In the genomic region with DNA sequence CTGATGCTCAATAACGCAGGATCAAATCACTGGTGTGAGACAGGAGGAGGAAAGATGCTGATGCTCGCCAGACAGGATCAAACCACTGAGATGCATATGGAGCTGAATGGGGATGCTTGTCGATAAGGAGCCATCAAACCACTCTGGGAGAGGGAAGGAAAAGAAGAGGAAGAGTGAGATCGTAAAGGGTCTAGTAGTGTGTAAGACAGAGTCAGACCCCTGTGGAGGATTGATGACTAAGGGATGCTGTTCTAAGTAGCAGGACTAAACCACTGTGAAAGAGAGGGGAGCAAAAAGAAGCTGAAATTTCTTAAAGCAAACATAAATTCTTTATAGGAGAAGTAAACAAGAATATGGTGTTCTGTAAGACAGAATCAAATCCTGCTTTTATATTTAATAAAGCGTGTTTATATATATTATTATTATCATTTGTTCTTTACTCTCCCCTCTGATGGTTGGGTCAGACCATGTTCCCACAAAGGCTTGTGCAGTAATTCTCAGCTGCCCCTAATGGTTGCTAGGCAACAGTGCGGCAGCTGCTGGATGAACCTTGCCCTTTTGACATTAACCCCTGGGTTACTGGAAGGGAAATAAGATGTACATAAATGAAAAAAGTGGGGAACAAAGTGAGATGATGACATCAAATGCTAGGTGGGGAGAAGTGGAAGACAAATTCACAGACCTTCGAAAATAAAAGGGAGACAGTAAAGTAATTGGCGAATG, we compare ENCODE assay signal across 10 cellular contexts.
DNase-seq lines count a peak whose midpoint lies in the region; ATAC-seq and TF ChIP-seq lines count a peak whose summit lies in the region.
"Had no signal": no experiment of that assay in that cellular context is flagged by ENCODE, and none has a peak within 500 bp of the region (broad histone marks: within the 10 kb centered on the region; RNA-seq: fewer than 3 reads in every experiment).

No MANE protein-coding gene starts in this region.

- H3K36me3 ChIP-seq in HEK293 (ENCODE audit: control insufficient read depth in 2 of 2, insufficient read depth in 1 of 2, low read length in 2 of 2) (no peaks in the 10 kb centered on the region), neural cell (ENCODE audit: insufficient read depth, low read length) (no peaks in the 10 kb centered on the region)
- H3K36me3 ChIP-seq in effector memory CD4-positive, alpha-beta T cell (ENCODE audit: control insufficient read depth, insufficient read depth, low read length) = no peaks in the 10 kb centered on the region
- H3K36me3 ChIP-seq: spleen had no signal

- peak overlapping the region; percentile 59 for H3K4me2 ChIP-seq in neural cell (ENCODE audit: low read length)

- H3F3A ChIP-seq in neural cell (ENCODE audit: insufficient read depth, low read length, poor library complexity, severe bottlenecking) = no peaks in the 10 kb centered on the region

- H3K9me3 Mint-ChIP-seq in natural killer cell = no peaks in the 10 kb centered on the region
- H3K9me3 Mint-ChIP-seq: stimulated activated naive CD8-positive, alpha-beta T cell treated with anti-CD3 and anti-CD28 coated beads, Interleukin-15, Interleukin-2, amounts not matched to agents 100 ng/mL and 50 ng/mL, for 24 hours had no signal

- TF ChIP-seq RAD21 in neural cell (conservative IDR thresholded peaks at IDR 0.05) = no peak

- H3K27ac ChIP-seq in HEK293 (ENCODE audit: extremely low read depth, low read depth, low read length) = no peak overlapping the region
- peak overlapping the region in 58 of 59 donors; percentile 29 to 91 (median 83) for H3K27ac ChIP-seq in dorsolateral prefrontal cortex
- H3K27ac ChIP-seq in neural cell (ENCODE audit: low read length) = peak overlapping the region; percentile 96
- no peak overlapping the region for H3K27ac ChIP-seq in effector memory CD4-positive, alpha-beta T cell (ENCODE audit: insufficient read depth, low read length, poor library complexity, severe bottlenecking)
- H3K27ac ChIP-seq: spleen had no signal

- H3K4me1 Mint-ChIP-seq in natural killer cell = no peaks in the 10 kb centered on the region

- DNase-seq in NCI-H524 (lab: John Stamatoyannopoulos, UW) = peak; percentile 64 to 70
- peak; percentile 4 to 67 (median 50) for DNase-seq in dorsolateral prefrontal cortex
- no peak for DNase-seq in natural killer cell
- DNase-seq in amniotic stem cell (lab: John Stamatoyannopoulos, UW) = no peak
- no peak for DNase-seq in effector memory CD4-positive, alpha-beta T cell
- DNase-seq: spleen had no signal

- POLR2A ChIA-PET in HEK293 (lab: Yijun Ruan, JAX) = no interaction called here

- peak overlapping the region; percentile 65 for H2AFZ ChIP-seq in neural cell (ENCODE audit: low read depth, low read length)

- H3K27ac Mint-ChIP-seq in natural killer cell = no peak overlapping the region
- H3K27ac Mint-ChIP-seq: stimulated activated naive CD8-positive, alpha-beta T cell treated with anti-CD3 and anti-CD28 coated beads, Interleukin-15, Interleukin-2, amounts not matched to agents 100 ng/mL and 50 ng/mL, for 24 hours had no signal

- H3K9me2 ChIP-seq in neural cell (ENCODE audit: insufficient read depth, low read length) = no peaks in the 10 kb centered on the region

- CTCF ChIA-PET in HEK293 (lab: Yijun Ruan, JAX) = interaction anchor here (0.7 kb wide), 1 partner anchor 164 kb away, joined by 3 read pairs; no protein-coding TSS in a partner anchor

- H3K27me3 ChIP-seq in dorsolateral prefrontal cortex = peaks cover 0 to 80% (median 7%) of the 10 kb centered on the region in 45 donors
- H3K27me3 ChIP-seq in neural cell (ENCODE audit: insufficient read depth, low read depth, low read length) = no peaks in the 10 kb centered on the region
- no peaks in the 10 kb centered on the region for H3K27me3 ChIP-seq in effector memory CD4-positive, alpha-beta T cell (replicated peaks; ENCODE audit: control insufficient read depth, insufficient read depth, low read length, poor library complexity, severe bottlenecking)
- H3K27me3 ChIP-seq: spleen had no signal

- H3K27me3 Mint-ChIP-seq in natural killer cell (ENCODE audit: low read depth in 2 of 2) = no peaks in the 10 kb centered on the region
- H3K27me3 Mint-ChIP-seq: stimulated activated naive CD8-positive, alpha-beta T cell treated with anti-CD3 and anti-CD28 coated beads, Interleukin-15, Interleukin-2, amounts not matched to agents 100 ng/mL and 50 ng/mL, for 24 hours had no signal

- H3K4me3 ChIP-seq in HEK293 (ENCODE audit: low read depth, low read length) (no peak overlapping the region), dorsolateral prefrontal cortex (peak overlapping the region in 58 of 59 donors; percentile 1 to 66 (median 44)), neural cell (ENCODE audit: low read length) (peak overlapping the region; percentile 68)
- H3K4me3 ChIP-seq in effector memory CD4-positive, alpha-beta T cell (ENCODE audit: insufficient read depth, low read depth, low read length, poor library complexity, severe bottlenecking) = no peak overlapping the region
- H3K4me3 ChIP-seq: spleen had no signal

- ATAC-seq in natural killer cell = no peak
- ATAC-seq in HG02571 (IDR thresholded peaks at IDR 0.05; ENCODE audit: unreplicated experiment) = no peak

- no peak for TF ChIP-seq CTCF in HEK293 (tag by site-specific recombination; IDR thresholded peaks at IDR 0.05)
- TF ChIP-seq CTCF in dorsolateral prefrontal cortex (IDR thresholded peaks at IDR 0.05 in 54 of 56, conservative IDR thresholded peaks at IDR 0.05 in 2 of 56; ENCODE audit: low read depth in 1 of 56, partially characterized antibody in 56 of 56) = no peak
- TF ChIP-seq CTCF in neural cell (IDR thresholded peaks at IDR 0.05; ENCODE audit: poor library complexity, severe bottlenecking) = peak; percentile 16
- TF ChIP-seq CTCF in natural killer cell (IDR thresholded peaks at IDR 0.05) = no peak

- H4K20me1 ChIP-seq in neural cell (ENCODE audit: insufficient read depth) = no peaks in the 10 kb centered on the region

- intact Hi-C loops in dorsolateral prefrontal cortex (cut with DNase I) (no loop called here), natural killer cell (cut with micrococcal nuclease) (no loop called here)

- H3K79me2 ChIP-seq in neural cell (replicated peaks; ENCODE audit: insufficient read depth, low read length) = peaks cover 22% of the 10 kb centered on the region

- H3K9ac ChIP-seq in neural cell (ENCODE audit: low read length) = peak overlapping the region; percentile 78

- no peak overlapping the region for H3K4me3 Mint-ChIP-seq in natural killer cell
- H3K4me3 Mint-ChIP-seq: stimulated activated naive CD8-positive, alpha-beta T cell treated with anti-CD3 and anti-CD28 coated beads, Interleukin-15, Interleukin-2, amounts not matched to agents 100 ng/mL and 50 ng/mL, for 24 hours had no signal

- no peaks in the 10 kb centered on the region for H3K36me3 Mint-ChIP-seq in natural killer cell

- H3K9me3 ChIP-seq in HEK293 (ENCODE audit: control insufficient read depth, insufficient read depth, low read depth, low read length) (no peaks in the 10 kb centered on the region; the same call in 1 of the 2 replicates), neural cell (ENCODE audit: low read length) (no peaks in the 10 kb centered on the region)
- H3K9me3 ChIP-seq in effector memory CD4-positive, alpha-beta T cell (ENCODE audit: control insufficient read depth, low read length) = no peaks in the 10 kb centered on the region
- H3K9me3 ChIP-seq: spleen had no signal

- no peak for TF ChIP-seq EP300 in neural cell (conservative IDR thresholded peaks at IDR 0.05; ENCODE audit: poor library complexity, severe bottlenecking)

- H3K4me1 ChIP-seq in HEK293 (ENCODE audit: control insufficient read depth, insufficient read depth, low read length) = no peaks in the 10 kb centered on the region
- H3K4me1 ChIP-seq in effector memory CD4-positive, alpha-beta T cell (ENCODE audit: control insufficient read depth, insufficient read depth, low read length, poor library complexity, severe bottlenecking) = no peaks in the 10 kb centered on the region
- H3K4me1 ChIP-seq: spleen had no signal

TF ChIP-seq in HEK293, 187 proteins besides CTCF, POLR2A, EP300 and RAD21 (continues in another document):
- TF ChIP-seq ZNF792 (tag by site-specific recombination; IDR thresholded peaks at IDR 0.05) (no peak), INSM2 (tag by site-specific recombination; IDR thresholded peaks at IDR 0.05) (no peak), KLF1 (tag by site-specific recombination; IDR thresholded peaks at IDR 0.05) (no peak)

TF ChIP-seq in neural cell, 6 proteins besides CTCF, POLR2A, EP300 and RAD21:
- TF ChIP-seq, protein P1, sequence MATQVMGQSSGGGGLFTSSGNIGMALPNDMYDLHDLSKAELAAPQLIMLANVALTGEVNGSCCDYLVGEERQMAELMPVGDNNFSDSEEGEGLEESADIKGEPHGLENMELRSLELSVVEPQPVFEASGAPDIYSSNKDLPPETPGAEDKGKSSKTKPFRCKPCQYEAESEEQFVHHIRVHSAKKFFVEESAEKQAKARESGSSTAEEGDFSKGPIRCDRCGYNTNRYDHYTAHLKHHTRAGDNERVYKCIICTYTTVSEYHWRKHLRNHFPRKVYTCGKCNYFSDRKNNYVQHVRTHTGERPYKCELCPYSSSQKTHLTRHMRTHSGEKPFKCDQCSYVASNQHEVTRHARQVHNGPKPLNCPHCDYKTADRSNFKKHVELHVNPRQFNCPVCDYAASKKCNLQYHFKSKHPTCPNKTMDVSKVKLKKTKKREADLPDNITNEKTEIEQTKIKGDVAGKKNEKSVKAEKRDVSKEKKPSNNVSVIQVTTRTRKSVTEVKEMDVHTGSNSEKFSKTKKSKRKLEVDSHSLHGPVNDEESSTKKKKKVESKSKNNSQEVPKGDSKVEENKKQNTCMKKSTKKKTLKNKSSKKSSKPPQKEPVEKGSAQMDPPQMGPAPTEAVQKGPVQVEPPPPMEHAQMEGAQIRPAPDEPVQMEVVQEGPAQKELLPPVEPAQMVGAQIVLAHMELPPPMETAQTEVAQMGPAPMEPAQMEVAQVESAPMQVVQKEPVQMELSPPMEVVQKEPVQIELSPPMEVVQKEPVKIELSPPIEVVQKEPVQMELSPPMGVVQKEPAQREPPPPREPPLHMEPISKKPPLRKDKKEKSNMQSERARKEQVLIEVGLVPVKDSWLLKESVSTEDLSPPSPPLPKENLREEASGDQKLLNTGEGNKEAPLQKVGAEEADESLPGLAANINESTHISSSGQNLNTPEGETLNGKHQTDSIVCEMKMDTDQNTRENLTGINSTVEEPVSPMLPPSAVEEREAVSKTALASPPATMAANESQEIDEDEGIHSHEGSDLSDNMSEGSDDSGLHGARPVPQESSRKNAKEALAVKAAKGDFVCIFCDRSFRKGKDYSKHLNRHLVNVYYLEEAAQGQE (IDR thresholded peaks at IDR 0.05; ENCODE audit: borderline replicate concordance) = peak; percentile 34
- TF ChIP-seq EZH2 (IDR thresholded peaks at IDR 0.05; ENCODE audit: borderline replicate concordance, insufficient read depth, low read length, poor library complexity, severe bottlenecking) = no peak
- peak; percentile 72 for TF ChIP-seq POLR2AphosphoS5 (IDR thresholded peaks at IDR 0.05)

Comparison
In these comparisons a context has a peak if more than half of its experiments do, and no peak if none do; other contexts are left out.
1. H3K27ac ChIP-seq: peak in dorsolateral prefrontal cortex (58 of 59) and neural cell (single experiment); none in HEK293 (single experiment) and effector memory CD4-positive, alpha-beta T cell (single experiment).
2. H3K4me3 ChIP-seq: peak in dorsolateral prefrontal cortex (58 of 59) and neural cell (single experiment); none in HEK293 (single experiment) and effector memory CD4-positive, alpha-beta T cell (single experiment).
3. DNase-seq: peak in NCI-H524 (2 of 2) and dorsolateral prefrontal cortex (10 of 10); none in natural killer cell (single experiment), amniotic stem cell (single experiment) and effector memory CD4-positive, alpha-beta T cell (0 of 3).